17 cellular contexts compared by ENCODE assay signal in genomic region chr13:112209731-112210130, GRCh38.
DNase-seq lines count a peak whose midpoint lies in the region; ATAC-seq lines count a peak whose summit lies in the region.
"Had no signal": no experiment of that assay in that cellular context is flagged by ENCODE, and none has a peak within 500 bp of the region (broad histone marks: within the 10 kb centered on the region; RNA-seq: fewer than 3 reads in every experiment).

No MANE protein-coding gene starts in this region.

- no peak overlapping the region for H3K4ac ChIP-seq in neuronal stem cell (ENCODE audit: low read length)

- peak overlapping the region; percentile 79 for H2BK12ac ChIP-seq in neuronal stem cell (ENCODE audit: low read length)

- no peak for DNase-seq in stimulated activated naive CD8-positive, alpha-beta T cell treated with anti-CD3 and anti-CD28 coated beads, Interleukin-15, amount 100 ng/mL, for 72 hours
- DNase-seq in stimulated activated naive CD8-positive, alpha-beta T cell treated with anti-CD3 and anti-CD28 coated beads, Interleukin-15, Interleukin-2, amounts not matched to agents 100 U/mL and 50 U/mL, for 24 hours: no peak
- DNase-seq in neuronal stem cell (ENCODE audit: low spot score) (no peak), T-helper 2 cell (no peak)
- DNase-seq: AML-193; Caco-2; Calu3; CD4-positive, alpha-beta T cell; CD8-positive, alpha-beta T cell; DMS79 treated with DMSO at 0.1 percent for 48 hours; GF-D8 had no signal

- no peak overlapping the region for H3K27ac Mint-ChIP-seq in stimulated activated naive CD8-positive, alpha-beta T cell treated with anti-CD3 and anti-CD28 coated beads, Interleukin-15, amount 100 ng/mL, for 72 hours
- H3K27ac Mint-ChIP-seq: B cell; CD4-positive, alpha-beta T cell; CD8-positive, alpha-beta T cell had no signal

- no peak overlapping the region for H3K4me3 Mint-ChIP-seq in stimulated activated naive CD8-positive, alpha-beta T cell treated with anti-CD3 and anti-CD28 coated beads, Interleukin-15, amount 100 ng/mL, for 72 hours
- H3K4me3 Mint-ChIP-seq: B cell; CD4-positive, alpha-beta T cell; CD8-positive, alpha-beta T cell had no signal

- H3K79me1 ChIP-seq in neuronal stem cell (ENCODE audit: low read depth, low read length): no peaks in the 10 kb centered on the region

- H3K23ac ChIP-seq in neuronal stem cell (ENCODE audit: low read depth, low read length, poor library complexity): no peak overlapping the region

- no CpG with 5 or more reads among the region's 8 CpGs for WGBS in neuronal stem cell (ENCODE audit: extremely low coverage in 2 of 2, insufficient read length in 2 of 2, insufficient replicate concordance in 1 of 2), 2 donors

- peak overlapping the region; percentile 77 for H2AK5ac ChIP-seq in neuronal stem cell (ENCODE audit: low read depth, low read length)

- no peak overlapping the region for H2AFZ ChIP-seq in neuronal stem cell (ENCODE audit: low read length)

- no peak overlapping the region for H3K4me3 ChIP-seq in neuronal stem cell (ENCODE audit: low read length in 2 of 2)
- H3K4me3 ChIP-seq: A549; BLaER1 treated with 17β-estradiol and CSF1 and Interleukin-3, amounts not matched to agents 10 nM and 100 nM had no signal

- no peak overlapping the region for H4K91ac ChIP-seq in neuronal stem cell (ENCODE audit: low read depth, low read length, poor library complexity)

- H3K14ac ChIP-seq in neuronal stem cell (ENCODE audit: low read length): no peak overlapping the region

- no peak overlapping the region for H3K9ac ChIP-seq in neuronal stem cell (ENCODE audit: low read depth, low read length, poor library complexity)
- H3K9ac ChIP-seq: BLaER1 treated with 17β-estradiol and CSF1 and Interleukin-3, amounts not matched to agents 10 nM and 100 nM had no signal

- ATAC-seq in stimulated activated naive CD8-positive, alpha-beta T cell treated with anti-CD3 and anti-CD28 coated beads, Interleukin-15, amount 100 ng/mL, for 72 hours: peak; percentile 68
- ATAC-seq in stimulated activated naive CD8-positive, alpha-beta T cell treated with anti-CD3 and anti-CD28 coated beads, Interleukin-15, Interleukin-2, amounts not matched to agents 100 U/mL and 50 U/mL, for 24 hours: no peak
- no peak for ATAC-seq in GM19397 (IDR thresholded peaks at IDR 0.05; ENCODE audit: unreplicated experiment)
- ATAC-seq: A549; CD8-positive, alpha-beta T cell had no signal

- peaks cover 10% of the 10 kb centered on the region for H3K4me1 Mint-ChIP-seq in stimulated activated naive CD8-positive, alpha-beta T cell treated with anti-CD3 and anti-CD28 coated beads, Interleukin-15, amount 100 ng/mL, for 72 hours
- H3K4me1 Mint-ChIP-seq: B cell had no signal

- H3K27me3 Mint-ChIP-seq in stimulated activated naive CD8-positive, alpha-beta T cell treated with anti-CD3 and anti-CD28 coated beads, Interleukin-15, amount 100 ng/mL, for 72 hours: peaks cover 73% of the 10 kb centered on the region

- H2BK120ac ChIP-seq in neuronal stem cell (ENCODE audit: low read depth, low read length): peak overlapping the region; percentile 21

- H3K9me3 Mint-ChIP-seq in stimulated activated naive CD8-positive, alpha-beta T cell treated with anti-CD3 and anti-CD28 coated beads, Interleukin-15, amount 100 ng/mL, for 72 hours: no peaks in the 10 kb centered on the region
- H3K9me3 Mint-ChIP-seq: CD4-positive, alpha-beta T cell; CD8-positive, alpha-beta T cell had no signal

- no peak overlapping the region for H3K27ac ChIP-seq in neuronal stem cell (replicated peaks; ENCODE audit: low read length)
- H3K27ac ChIP-seq: 22Rv1; A549; BLaER1 treated with 17β-estradiol and CSF1 and Interleukin-3, amounts not matched to agents 10 nM and 100 nM; C4-2B had no signal

- no peaks in the 10 kb centered on the region for H3K36me3 ChIP-seq in neuronal stem cell (replicated peaks in 1 of 2; ENCODE audit: control insufficient read depth in 2 of 2, insufficient read depth in 2 of 2, low read length in 2 of 2)
- H3K36me3 ChIP-seq: BLaER1 treated with 17β-estradiol and CSF1 and Interleukin-3, amounts not matched to agents 10 nM and 100 nM had no signal

- H3K18ac ChIP-seq in neuronal stem cell (ENCODE audit: low read length): peak overlapping the region; percentile 30

- H2BK15ac ChIP-seq in neuronal stem cell (ENCODE audit: low read length): no peak overlapping the region

- no peak overlapping the region for H4K8ac ChIP-seq in neuronal stem cell (ENCODE audit: low read depth, low read length)

- H3K4me2 ChIP-seq in neuronal stem cell (ENCODE audit: insufficient read depth, low read length, poor library complexity, severe bottlenecking): no peak overlapping the region
- H3K4me2 ChIP-seq: A549; BLaER1 treated with 17β-estradiol and CSF1 and Interleukin-3, amounts not matched to agents 10 nM and 100 nM had no signal

- H3K27me3 ChIP-seq in neuronal stem cell (ENCODE audit: control insufficient read depth in 3 of 3, insufficient read depth in 3 of 3, low read depth in 1 of 3, low read length in 3 of 3): no peaks in the 10 kb centered on the region

- H3K9me3 ChIP-seq in neuronal stem cell (replicated peaks in 1 of 2; ENCODE audit: control insufficient read depth in 2 of 2, insufficient read depth in 1 of 2, low read depth in 1 of 2, low read length in 2 of 2): no peaks in the 10 kb centered on the region
- H3K9me3 ChIP-seq: A549; BLaER1 treated with 17β-estradiol and CSF1 and Interleukin-3, amounts not matched to agents 10 nM and 100 nM; Caco-2 had no signal

- H3K4me1 ChIP-seq in neuronal stem cell (ENCODE audit: control insufficient read depth in 2 of 2, insufficient read depth in 1 of 2, low read depth in 1 of 2, low read length in 2 of 2): peaks cover 21 to 49% of the 10 kb centered on the region in 2 donors
- H3K4me1 ChIP-seq: A549, Caco-2 had no signal

- no peak overlapping the region for H2BK5ac ChIP-seq in neuronal stem cell (ENCODE audit: low read length)
